Comparison of ENCODE assay signal across 28 cellular contexts in the genomic region with DNA sequence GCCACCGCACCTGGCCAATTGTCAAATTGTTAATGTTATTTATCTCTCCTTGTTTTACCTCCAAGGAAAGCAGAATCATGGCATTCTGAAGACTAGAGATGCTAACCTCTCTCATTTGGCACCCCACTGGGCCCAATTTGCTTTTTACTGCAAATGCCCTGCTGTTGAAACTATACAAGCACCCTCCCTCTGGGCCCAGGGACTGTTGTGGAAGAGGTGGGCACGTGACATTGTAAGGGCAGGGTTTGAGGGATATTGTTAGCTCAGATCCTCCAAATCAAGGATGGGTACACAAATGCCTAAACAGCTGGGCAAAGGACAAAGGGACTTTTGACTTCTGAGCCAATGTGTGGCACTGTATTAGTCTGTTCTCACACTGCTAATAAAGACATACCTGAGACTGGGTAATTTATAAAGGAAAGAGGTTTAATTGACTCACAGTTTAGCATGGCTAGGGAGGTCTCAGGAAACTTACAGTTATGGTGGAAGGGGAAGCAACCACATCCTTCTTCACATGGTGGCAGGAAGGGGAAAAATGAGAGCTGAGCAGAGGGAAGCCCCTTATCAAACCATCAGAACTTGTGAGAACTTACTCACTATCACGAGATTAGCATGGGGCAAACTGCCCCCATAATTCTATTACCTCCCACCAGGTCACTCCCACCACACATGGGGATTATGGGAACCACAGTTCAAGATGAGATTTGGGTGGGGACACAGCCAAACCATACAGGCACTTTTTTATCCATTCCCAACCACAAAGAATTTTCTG. TPM values are rescaled to one million over a fixed set of nuclear protein-coding genes. Genes with fewer than 3 reads are reported as not detected.
DNase-seq lines count a peak whose midpoint lies in the region; ATAC-seq and TF ChIP-seq lines count a peak whose summit lies in the region.
"Had no signal": no experiment of that assay in that cellular context is flagged by ENCODE, and none has a peak within 500 bp of the region (broad histone marks: within the 10 kb centered on the region; RNA-seq: fewer than 3 reads in every experiment).

No MANE protein-coding gene starts in this region.

- H3K27ac Mint-ChIP-seq in activated CD8-positive, alpha-beta memory T cell treated with anti-CD3 and anti-CD28 coated beads, Interleukin-2, amount 10 ng/mL, durations not matched to agents 7 days and 5 days: peak overlapping the region; percentile 48
- peak overlapping the region; percentile 93 for H3K27ac Mint-ChIP-seq in type B pancreatic cell
- H3K27ac Mint-ChIP-seq in glutamatergic neuron (ENCODE audit: unreplicated experiment): no peak overlapping the region
- H3K27ac Mint-ChIP-seq: activated CD4-positive, alpha-beta T cell treated with anti-CD3 and anti-CD28 coated beads, Interleukin-2, amount 10 ng/mL, durations not matched to agents 24 days and 14 days; HFFc6; stimulated activated naive CD8-positive, alpha-beta T cell treated with anti-CD3 and anti-CD28 coated beads, Interleukin-15, Interleukin-2, amounts not matched to agents 100 ng/mL and 50 ng/mL, for 24 hours; T-helper 2 cell treated with Interferon-gamma antibody and Interleukin-4, amounts not matched to agents 5 μg/mL and 100 μg/mL, for 36 hours had no signal

- CTCF ChIA-PET in activated CD8-positive, alpha-beta memory T cell treated with anti-CD3 and anti-CD28 coated beads, Interleukin-2, amount 10 ng/mL, durations not matched to agents 7 days and 5 days (lab: Charles Lee): no interaction called here

- peaks cover 5% of the 10 kb centered on the region for H3K4me1 Mint-ChIP-seq in activated CD8-positive, alpha-beta memory T cell treated with anti-CD3 and anti-CD28 coated beads, Interleukin-2, amount 10 ng/mL, durations not matched to agents 7 days and 5 days
- H3K4me1 Mint-ChIP-seq in type B pancreatic cell (ENCODE audit: unreplicated experiment) (peaks cover 12% of the 10 kb centered on the region), glutamatergic neuron (ENCODE audit: low read depth, unreplicated experiment) (peaks cover 3% of the 10 kb centered on the region)
- H3K4me1 Mint-ChIP-seq: activated CD4-positive, alpha-beta T cell treated with anti-CD3 and anti-CD28 coated beads, Interleukin-2, amount 10 ng/mL, durations not matched to agents 24 days and 14 days had no signal

- no peaks in the 10 kb centered on the region for H3K36me3 Mint-ChIP-seq in activated CD8-positive, alpha-beta memory T cell treated with anti-CD3 and anti-CD28 coated beads, Interleukin-2, amount 10 ng/mL, durations not matched to agents 7 days and 5 days
- H3K36me3 Mint-ChIP-seq in type B pancreatic cell: no peaks in the 10 kb centered on the region
- peaks cover 5% of the 10 kb centered on the region for H3K36me3 Mint-ChIP-seq in glutamatergic neuron (ENCODE audit: unreplicated experiment)
- H3K36me3 Mint-ChIP-seq: naive B cell had no signal

- peaks cover 28% of the 10 kb centered on the region for H3K27me3 Mint-ChIP-seq in activated CD8-positive, alpha-beta memory T cell treated with anti-CD3 and anti-CD28 coated beads, Interleukin-2, amount 10 ng/mL, durations not matched to agents 7 days and 5 days
- H3K27me3 Mint-ChIP-seq in type B pancreatic cell (no peaks in the 10 kb centered on the region), glutamatergic neuron (ENCODE audit: unreplicated experiment) (no peaks in the 10 kb centered on the region)
- H3K27me3 Mint-ChIP-seq: stimulated activated naive CD8-positive, alpha-beta T cell treated with anti-CD3 and anti-CD28 coated beads, Interleukin-15, Interleukin-2, amounts not matched to agents 100 ng/mL and 50 ng/mL, for 24 hours had no signal

- no peak for DNase-seq in activated CD8-positive, alpha-beta memory T cell treated with anti-CD3 and anti-CD28 coated beads, Interleukin-2, amount 10 ng/mL, durations not matched to agents 7 days and 5 days
- no peak for DNase-seq in activated CD8-positive, alpha-beta memory T cell treated with anti-CD3 and anti-CD28 coated beads, Interleukin-2, amount 50 U/mL, for 48 hours
- DNase-seq in foreskin melanocyte (peak; percentile 17), type B pancreatic cell (ENCODE audit: extremely low spot score, unreplicated experiment) (no peak), glutamatergic neuron (no peak), SHP77 (lab: John Stamatoyannopoulos, UW) (no peak)
- DNase-seq: activated CD4-positive, alpha-beta T cell treated with anti-CD3 and anti-CD28 coated beads, Interleukin-2, amount 10 ng/mL, durations not matched to agents 24 days and 14 days; activated naive CD4-positive, alpha-beta T cell treated with Interleukin-2 at 50 U/mL for 16 hours; body of pancreas; COR-L47; DMS79; HFFc6; islet precursor cell; left ventricle myocardium superior; naive B cell; NCI-H1694 treated with DMSO at 0.1 percent for 48 hours; NCI-H82; nucleus accumbens had no signal

- H3K9me3 ChIP-seq in KOPT-K1 (ENCODE audit: insufficient read depth, low read length, poor library complexity, severe bottlenecking): peaks cover 21% of the 10 kb centered on the region
- H3K9me3 ChIP-seq: body of pancreas had no signal

- no peaks in the 10 kb centered on the region for H3K36me3 ChIP-seq in KOPT-K1 (ENCODE audit: insufficient read depth, low read length)

- peak overlapping the region; percentile 13 for H3K27ac ChIP-seq in KOPT-K1 (ENCODE audit: low read depth, low read length, poor library complexity, severe bottlenecking)

- H3K4me3 Mint-ChIP-seq in activated CD8-positive, alpha-beta memory T cell treated with anti-CD3 and anti-CD28 coated beads, Interleukin-2, amount 10 ng/mL, durations not matched to agents 7 days and 5 days: no peak overlapping the region
- peak overlapping the region; percentile 53 for H3K4me3 Mint-ChIP-seq in type B pancreatic cell
- no peak overlapping the region for H3K4me3 Mint-ChIP-seq in glutamatergic neuron (ENCODE audit: unreplicated experiment)
- H3K4me3 Mint-ChIP-seq: activated CD4-positive, alpha-beta T cell treated with anti-CD3 and anti-CD28 coated beads, Interleukin-2, amount 10 ng/mL, durations not matched to agents 24 days and 14 days; HFFc6; naive B cell; stimulated activated naive CD8-positive, alpha-beta T cell treated with anti-CD3 and anti-CD28 coated beads, Interleukin-15, Interleukin-2, amounts not matched to agents 100 ng/mL and 50 ng/mL, for 24 hours; T-helper 2 cell treated with Interferon-gamma antibody and Interleukin-4, amounts not matched to agents 5 μg/mL and 100 μg/mL, for 36 hours had no signal

- ATAC-seq in activated CD8-positive, alpha-beta memory T cell treated with anti-CD3 and anti-CD28 coated beads, Interleukin-2, amount 10 ng/mL, durations not matched to agents 7 days and 5 days: no peak
- ATAC-seq in esophagus mucosa: no peak
- ATAC-seq: body of pancreas, left ventricle myocardium superior had no signal

- no peak for TF ChIP-seq CTCF in type B pancreatic cell (conservative IDR thresholded peaks at IDR 0.05)
- no peak for TF ChIP-seq CTCF in glutamatergic neuron (IDR thresholded peaks at IDR 0.05; ENCODE audit: partially characterized antibody, unreplicated experiment)

- H3K9me3 Mint-ChIP-seq in activated CD8-positive, alpha-beta memory T cell treated with anti-CD3 and anti-CD28 coated beads, Interleukin-2, amount 10 ng/mL, durations not matched to agents 7 days and 5 days (ENCODE audit: low read depth): peaks cover 2% of the 10 kb centered on the region
- H3K9me3 Mint-ChIP-seq in type B pancreatic cell: no peaks in the 10 kb centered on the region
- no peaks in the 10 kb centered on the region for H3K9me3 Mint-ChIP-seq in glutamatergic neuron (ENCODE audit: unreplicated experiment)
- H3K9me3 Mint-ChIP-seq: activated CD4-positive, alpha-beta T cell treated with anti-CD3 and anti-CD28 coated beads, Interleukin-2, amount 10 ng/mL, durations not matched to agents 24 days and 14 days; HFFc6; stimulated activated naive CD8-positive, alpha-beta T cell treated with anti-CD3 and anti-CD28 coated beads, Interleukin-15, Interleukin-2, amounts not matched to agents 100 ng/mL and 50 ng/mL, for 24 hours had no signal

RNA-seq across cellular contexts. Expression of a gene that starts 6.5 kb away (rescaled TPM):
- total RNA-seq in activated CD8-positive, alpha-beta memory T cell treated with anti-CD3 and anti-CD28 coated beads, Interleukin-2, amount 10 ng/mL, durations not matched to agents 7 days and 5 days: not detected
- total RNA-seq in type B pancreatic cell (ENCODE audit: low replicate concordance) (4.8 and 9.4 TPM in 2 replicates), glutamatergic neuron (ENCODE audit: unreplicated experiment) (not detected), esophagus mucosa (206 TPM)
- total RNA-seq: A673; activated CD4-positive, alpha-beta T cell treated with anti-CD3 and anti-CD28 coated beads, Interleukin-2, amount 10 ng/mL, durations not matched to agents 24 days and 14 days; body of pancreas; chondrocyte; endothelial cell of umbilical vein; glomerular endothelial cell; HFFc6; left ventricle myocardium superior; LHCN-M2; skeletal muscle tissue had no signal

RNA-seq across cellular contexts. Expression of a gene that starts 30.4 kb away (rescaled TPM):
- total RNA-seq in activated CD8-positive, alpha-beta memory T cell treated with anti-CD3 and anti-CD28 coated beads, Interleukin-2, amount 10 ng/mL, durations not matched to agents 7 days and 5 days: under 1 TPM; 0.53 to 0.75 TPM
- 2.2 and 5.8 TPM in 2 replicates for total RNA-seq in type B pancreatic cell (ENCODE audit: low replicate concordance)
- total RNA-seq in glutamatergic neuron (ENCODE audit: unreplicated experiment): not detected
- 0.20 TPM for total RNA-seq in esophagus mucosa
- total RNA-seq: A673; activated CD4-positive, alpha-beta T cell treated with anti-CD3 and anti-CD28 coated beads, Interleukin-2, amount 10 ng/mL, durations not matched to agents 24 days and 14 days; chondrocyte; endothelial cell of umbilical vein; glomerular endothelial cell; HFFc6; left ventricle myocardium superior; skeletal muscle tissue had no signal

RNA-seq across cellular contexts. Expression of a gene that starts 41.3 kb away (rescaled TPM):
- total RNA-seq in activated CD8-positive, alpha-beta memory T cell treated with anti-CD3 and anti-CD28 coated beads, Interleukin-2, amount 10 ng/mL, durations not matched to agents 7 days and 5 days: not detected
- total RNA-seq in type B pancreatic cell (ENCODE audit: low replicate concordance) (not detected in 2 replicates), glutamatergic neuron (ENCODE audit: unreplicated experiment) (not detected), esophagus mucosa (not detected)
- total RNA-seq: A673; activated CD4-positive, alpha-beta T cell treated with anti-CD3 and anti-CD28 coated beads, Interleukin-2, amount 10 ng/mL, durations not matched to agents 24 days and 14 days; body of pancreas; chondrocyte; endothelial cell of umbilical vein; glomerular endothelial cell; HFFc6; LHCN-M2; skeletal muscle tissue had no signal

RNA-seq across cellular contexts. Expression of a gene that starts 51.1 kb away (rescaled TPM):
- total RNA-seq in activated CD8-positive, alpha-beta memory T cell treated with anti-CD3 and anti-CD28 coated beads, Interleukin-2, amount 10 ng/mL, durations not matched to agents 7 days and 5 days: 10 to 100 TPM; 15.3 to 16.7 TPM
- total RNA-seq in type B pancreatic cell (ENCODE audit: low replicate concordance) (10.3 and 16.0 TPM in 2 replicates), glutamatergic neuron (ENCODE audit: unreplicated experiment) (5.8 TPM), esophagus mucosa (56.0 TPM)

Comparison
In these comparisons a context has a peak if more than half of its experiments do, and no peak if none do; other contexts are left out.
1. RNA of a gene that starts 6.5 kb away (total RNA-seq): 206 TPM in esophagus mucosa (single experiment); 4.8 to 9.4 TPM in type B pancreatic cell, not detected in activated CD8-positive, alpha-beta memory T cell treated with anti-CD3 and anti-CD28 coated beads, Interleukin-2, amount 10 ng/mL, durations not matched to agents 7 days and 5 days and not detected in glutamatergic neuron (single experiment); every median in the first group is over 10 times any median in the second.